ENCODE assay signal across 8 cellular contexts in the genomic region with DNA sequence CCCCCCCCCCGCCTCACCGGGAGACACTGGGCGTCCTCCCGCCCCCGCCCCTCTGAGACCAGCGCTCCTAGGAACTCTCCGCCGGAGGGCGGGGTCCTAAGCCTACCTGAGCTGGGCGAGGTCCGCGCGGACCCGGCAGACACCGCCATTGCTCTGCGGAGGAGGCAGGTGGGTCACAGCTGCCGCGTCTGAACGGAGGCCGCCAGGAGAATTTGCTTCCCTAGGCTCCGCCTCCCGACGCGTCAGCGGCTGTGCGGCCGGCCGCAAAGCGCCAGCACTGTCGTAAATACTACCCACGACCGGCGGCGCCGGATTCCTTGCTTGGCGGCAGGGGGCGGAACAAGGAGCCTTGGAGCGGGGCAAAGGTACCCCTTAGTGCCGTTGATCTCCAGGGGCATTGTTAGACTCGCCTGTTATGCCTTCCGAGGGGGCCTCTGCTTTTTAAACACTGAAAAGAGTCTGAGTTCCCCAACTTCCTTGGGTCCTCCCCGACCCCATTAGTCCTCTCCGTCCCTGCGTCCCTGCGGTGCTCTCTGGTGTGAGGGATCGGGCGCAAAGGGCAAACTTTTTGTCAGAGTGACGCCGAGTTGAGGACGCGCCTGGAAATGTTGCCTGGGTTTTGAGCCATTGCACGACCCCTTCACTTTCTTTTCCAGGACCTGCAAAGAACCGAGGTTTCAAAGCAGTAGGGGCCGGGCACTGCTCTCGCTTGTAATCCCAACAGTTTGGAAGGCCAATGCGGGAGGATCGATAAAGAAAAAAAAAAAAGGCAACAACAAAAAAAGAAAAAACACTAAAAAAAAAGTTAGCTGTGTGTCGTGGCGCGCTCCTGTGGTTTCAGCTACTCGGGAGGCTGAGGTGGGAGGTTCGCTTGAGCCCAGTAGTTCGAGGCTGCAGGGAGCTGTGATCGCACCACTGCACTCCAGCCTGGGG. TPM values are rescaled to one million over a fixed set of nuclear protein-coding genes. Genes with fewer than 3 reads are reported as not detected.
A peak's percentile ranks its signal among the peaks of the same experiment; 100 is the strongest.
DNase-seq lines count a peak whose midpoint lies in the region; ATAC-seq and TF ChIP-seq lines count a peak whose summit lies in the region.

A gene (minus strand): TSS at position 214 of the 933 bp plus-strand sequence. CDS start 65 bp downstream, at position 149.

- H3K27ac Mint-ChIP-seq in H9: peak within 1 kb of the TSS; percentile 99
- peak within 1 kb of the TSS; percentile 95 to 97 for H3K27ac Mint-ChIP-seq in stimulated activated naive CD8-positive, alpha-beta T cell treated with anti-CD3 and anti-CD28 coated beads, Interleukin-15, amount 100 ng/mL, for 72 hours

- H3K27ac ChIP-seq in H9 (ENCODE audit: insufficient read length, low read depth, low read length) (peak within 1 kb of the TSS; percentile 43), MM.1S (ENCODE audit: low read length) (peak within 1 kb of the TSS; percentile 16; the same call in 1 of the 2 replicates), neural cell (ENCODE audit: low read length) (peak within 1 kb of the TSS; percentile 71)

- H3K27me3 ChIP-seq in H9 (ENCODE audit: insufficient read depth, low read length) (no peaks in the 10 kb centered on the region), MM.1S (replicated peaks; ENCODE audit: insufficient read depth, low read length) (no peaks in the 10 kb centered on the region), neural cell (ENCODE audit: insufficient read depth, low read depth, low read length) (no peaks in the 10 kb centered on the region)

- peaks cover 7 to 10% (median 7%) of the 10 kb centered on the region in 3 experiments for H3K36me3 Mint-ChIP-seq in H9 (ENCODE audit: insufficient read depth in 1 of 3, low read depth in 3 of 3)

- H3K23me2 ChIP-seq in H9 (ENCODE audit: insufficient read length, low read depth, low read length, poor library complexity, severe bottlenecking): no peaks in the 10 kb centered on the region

- peak within 1 kb of the TSS; percentile 81 for H3K9ac ChIP-seq in H9 (ENCODE audit: extremely low read depth, insufficient read length, low read length)
- H3K9ac ChIP-seq in MM.1S (ENCODE audit: low read length): peak within 1 kb of the TSS; percentile 71; the same call in 1 of the 2 replicates
- peak within 1 kb of the TSS; percentile 81 for H3K9ac ChIP-seq in neural cell (ENCODE audit: low read length)

- H4K5ac ChIP-seq in H9 (ENCODE audit: insufficient read length, low read depth, low read length): no peak within 1 kb of the TSS

- H3F3A ChIP-seq in MM.1S (ENCODE audit: insufficient read depth, low read length) (no peaks in the 10 kb centered on the region), neural cell (ENCODE audit: insufficient read depth, low read length, poor library complexity, severe bottlenecking) (no peaks in the 10 kb centered on the region)

- H2BK12ac ChIP-seq in H9 (ENCODE audit: insufficient read length, low read depth, low read length): no peak within 1 kb of the TSS

- peak within 1 kb of the TSS; percentile 71 for H3K18ac ChIP-seq in H9 (ENCODE audit: insufficient read length, low read depth, low read length)

- H3K79me2 ChIP-seq in H9 (ENCODE audit: insufficient read depth, low read length) (peaks cover 5% of the 10 kb centered on the region; the same call in 1 of the 2 replicates), MM.1S (ENCODE audit: low read length) (peaks cover 28% of the 10 kb centered on the region), neural cell (replicated peaks; ENCODE audit: insufficient read depth, low read length) (peaks cover 18% of the 10 kb centered on the region)

- DNase-seq in ELR (ENCODE audit: low read depth): peak; percentile 96
- DNase-seq in H9: peak; percentile 97
- DNase-seq in MM.1S: peak; percentile 97
- peak; percentile 82 for DNase-seq in SHP77 treated with DMSO at 0.1 percent for 48 hours (lab: John Stamatoyannopoulos, UW)
- peak; percentile 93 for DNase-seq in activated effector memory CD4-positive, alpha-beta T cell treated with Interleukin-2 at 50 U/mL for 16 hours
- DNase-seq in fibroblast of the conjunctiva (ENCODE audit: low read depth): peak; percentile 80
- DNase-seq in stimulated activated naive CD8-positive, alpha-beta T cell treated with anti-CD3 and anti-CD28 coated beads, Interleukin-15, amount 100 ng/mL, for 72 hours: peak; percentile 88 to 93

- peak; percentile 97 for ATAC-seq in stimulated activated naive CD8-positive, alpha-beta T cell treated with anti-CD3 and anti-CD28 coated beads, Interleukin-15, amount 100 ng/mL, for 72 hours

- peak within 1 kb of the TSS; percentile 90 for H3K14ac ChIP-seq in H9 (ENCODE audit: insufficient read depth, low read length)

- peak within 1 kb of the TSS; percentile 78 for H3K4me3 ChIP-seq in MM.1S (ENCODE audit: low read length)
- peak within 1 kb of the TSS; percentile 91 for H3K4me3 ChIP-seq in neural cell (ENCODE audit: low read length)

- H2BK20ac ChIP-seq in H9 (ENCODE audit: low read depth, low read length, poor library complexity, severe bottlenecking): no peak within 1 kb of the TSS

- H2AFZ ChIP-seq in H9 (ENCODE audit: low read length) (no peak within 1 kb of the TSS), MM.1S (ENCODE audit: low read length) (peak within 1 kb of the TSS; percentile 81), neural cell (ENCODE audit: low read depth, low read length) (peak within 1 kb of the TSS; percentile 97)

- no peaks in the 10 kb centered on the region for H3K9me3 Mint-ChIP-seq in H9
- no peaks in the 10 kb centered on the region for H3K9me3 Mint-ChIP-seq in stimulated activated naive CD8-positive, alpha-beta T cell treated with anti-CD3 and anti-CD28 coated beads, Interleukin-15, amount 100 ng/mL, for 72 hours

- H3K9me3 ChIP-seq in H9 (ENCODE audit: control insufficient read depth, low read depth, low read length) (no peaks in the 10 kb centered on the region), MM.1S (replicated peaks; ENCODE audit: insufficient read depth, low read length) (no peaks in the 10 kb centered on the region), neural cell (ENCODE audit: low read length) (no peaks in the 10 kb centered on the region)

- H3K56ac ChIP-seq in H9 (ENCODE audit: insufficient read length, low read depth, low read length): no peak within 1 kb of the TSS

- no CpG with 5 or more reads among the region's 64 CpGs for WGBS in H9 (ENCODE audit: extremely low coverage, insufficient read length, low lambda C conversion rate)

- H3K36me3 ChIP-seq in MM.1S (replicated peaks; ENCODE audit: insufficient read depth, low read length) (0 out of 2 replicates have a peak, but pooled peaks cover 3% of the 10 kb centered on the region), neural cell (ENCODE audit: insufficient read depth, low read length) (no peaks in the 10 kb centered on the region)

- H4K20me1 ChIP-seq in H9 (ENCODE audit: control insufficient read depth, insufficient read depth, insufficient read length) (no peaks in the 10 kb centered on the region), MM.1S (ENCODE audit: insufficient read depth, low read length) (no peaks in the 10 kb centered on the region), neural cell (ENCODE audit: insufficient read depth) (no peaks in the 10 kb centered on the region)

- H3K4ac ChIP-seq in H9 (ENCODE audit: low read depth, low read length): no peak within 1 kb of the TSS

- H4K8ac ChIP-seq in H9 (replicated peaks; ENCODE audit: insufficient read length, low read depth, low read length): no peak within 1 kb of the TSS

- H2AK5ac ChIP-seq in H9 (ENCODE audit: insufficient read length, low read length): no peak within 1 kb of the TSS

- peaks cover 12 to 13% of the 10 kb centered on the region in 2 experiments; a peak in 3 of 4 replicates for H3K4me1 Mint-ChIP-seq in H9
- H3K4me1 Mint-ChIP-seq in stimulated activated naive CD8-positive, alpha-beta T cell treated with anti-CD3 and anti-CD28 coated beads, Interleukin-15, amount 100 ng/mL, for 72 hours: peaks cover 55% of the 10 kb centered on the region

- H2BK120ac ChIP-seq in H9 (ENCODE audit: low read depth, low read length, poor library complexity, severe bottlenecking): no peak within 1 kb of the TSS

- no peak within 1 kb of the TSS for H2BK5ac ChIP-seq in H9 (ENCODE audit: insufficient read length, low read length)

- peaks cover 21% of the 10 kb centered on the region for H3K27me3 Mint-ChIP-seq in H9 (ENCODE audit: low read depth)
- H3K27me3 Mint-ChIP-seq in stimulated activated naive CD8-positive, alpha-beta T cell treated with anti-CD3 and anti-CD28 coated beads, Interleukin-15, amount 100 ng/mL, for 72 hours: no peaks in the 10 kb centered on the region

- H3K4me1 ChIP-seq in H9 (ENCODE audit: insufficient read depth, low read length) (no peaks in the 10 kb centered on the region), MM.1S (ENCODE audit: low read length) (no peaks in the 10 kb centered on the region)

- no peaks in the 10 kb centered on the region for H3K9me2 ChIP-seq in MM.1S (replicated peaks; ENCODE audit: insufficient read depth, low read length)
- H3K9me2 ChIP-seq in neural cell (ENCODE audit: insufficient read depth, low read length): no peaks in the 10 kb centered on the region

- H3T11ph ChIP-seq in H9 (ENCODE audit: low read length): no peak within 1 kb of the TSS

- peak within 1 kb of the TSS; percentile 91 to 97 for H3K4me3 Mint-ChIP-seq in H9
- H3K4me3 Mint-ChIP-seq in stimulated activated naive CD8-positive, alpha-beta T cell treated with anti-CD3 and anti-CD28 coated beads, Interleukin-15, amount 100 ng/mL, for 72 hours: peak within 1 kb of the TSS; percentile 90 to 99

- TF ChIP-seq CTCF in H9 (conservative IDR thresholded peaks at IDR 0.05): no peak
- TF ChIP-seq CTCF in MM.1S (IDR thresholded peaks at IDR 0.05; ENCODE audit: low read length): no peak; the same call in 1 of the 2 replicates
- peak; percentile 37 for TF ChIP-seq CTCF in neural cell (IDR thresholded peaks at IDR 0.05; ENCODE audit: poor library complexity, severe bottlenecking)

- H4K91ac ChIP-seq in H9 (ENCODE audit: insufficient read length, low read depth, low read length): no peak within 1 kb of the TSS

- peak within 1 kb of the TSS; percentile 56 for H3K4me2 ChIP-seq in H9 (ENCODE audit: insufficient read depth, insufficient read length, low read length)
- peak within 1 kb of the TSS; percentile 89 for H3K4me2 ChIP-seq in MM.1S (ENCODE audit: low read depth, low read length)
- peak within 1 kb of the TSS; percentile 92 for H3K4me2 ChIP-seq in neural cell (ENCODE audit: low read length)

- peak; percentile 35 for TF ChIP-seq RAD21 in neural cell (conservative IDR thresholded peaks at IDR 0.05)

- H3K23ac ChIP-seq in H9 (ENCODE audit: insufficient read length, low read depth, low read length): no peak within 1 kb of the TSS

- peak; percentile 37 for TF ChIP-seq EP300 in neural cell (conservative IDR thresholded peaks at IDR 0.05; ENCODE audit: poor library complexity, severe bottlenecking)

- H2BK15ac ChIP-seq in H9 (ENCODE audit: low read depth, low read length): no peak within 1 kb of the TSS

- no peaks in the 10 kb centered on the region for H3K79me1 ChIP-seq in H9 (ENCODE audit: insufficient read depth, low read depth, low read length, poor library complexity, severe bottlenecking)

TF ChIP-seq in neural cell, 6 proteins besides CTCF, POLR2A, EP300 and RAD21 (continues in another document):
- TF ChIP-seq POLR2AphosphoS5 (IDR thresholded peaks at IDR 0.05) (peak; percentile 93), EZH2 (IDR thresholded peaks at IDR 0.05; ENCODE audit: borderline replicate concordance, insufficient read depth, low read length, poor library complexity, severe bottlenecking) (no peak), MXI1 (conservative IDR thresholded peaks at IDR 0.05; ENCODE audit: poor library complexity, severe bottlenecking) (peak; percentile 75)

RNA-seq across cellular contexts. Expression of the gene that starts here (rescaled TPM):
- total RNA-seq in H9 (2021): 32.2 and 32.9 TPM in 2 replicates
- polyA plus RNA-seq in neural cell: 33.9 and 41.4 TPM in 2 replicates
- 25.1 and 25.2 TPM in 2 replicates for polyA minus RNA-seq in neural cell

Comparison
In these comparisons a context has a peak if more than half of its experiments do, and no peak if none do; other contexts are left out.
1. Peak in every context shown above with its lines: DNase-seq, ATAC-seq, H3K4me3 ChIP-seq and H3K27ac ChIP-seq.
2. H3K27ac ChIP-seq: peak in every context shown above with its lines; median percentile 71 in neural cell; 43 in H9; 16 in MM.1S.